In the genomic region with DNA sequence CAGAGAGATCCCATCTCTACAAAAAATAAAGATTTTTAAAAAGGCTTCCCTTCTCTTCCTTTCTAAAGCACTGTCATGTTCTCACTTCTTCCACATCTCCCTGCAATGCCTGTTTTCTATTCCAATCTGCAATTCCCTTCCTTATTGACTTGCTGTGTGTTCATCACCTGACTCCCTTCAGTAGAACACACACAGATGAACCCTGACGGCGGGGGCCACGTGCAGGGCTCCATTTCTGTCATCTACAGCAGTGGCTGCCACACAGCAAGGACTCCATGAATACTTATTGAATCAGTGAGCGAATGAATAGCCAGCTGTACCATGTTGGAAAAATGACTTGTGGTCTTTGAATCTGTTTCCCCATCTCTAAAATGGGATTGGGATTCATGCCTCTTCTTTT, we compare ENCODE assay signal across 22 cellular contexts. TPM values are rescaled to one million over a fixed set of nuclear protein-coding genes. Genes with fewer than 3 reads are reported as not detected.
DNase-seq lines count a peak whose midpoint lies in the region; ATAC-seq, FAIRE-seq and TF ChIP-seq lines count a peak whose summit lies in the region.
"Had no signal": no experiment of that assay in that cellular context is flagged by ENCODE, and none has a peak within 500 bp of the region (broad histone marks: within the 10 kb centered on the region; RNA-seq: fewer than 3 reads in every experiment).

No MANE protein-coding gene starts in this region.

- TF ChIP-seq CTCF in mammary epithelial cell (conservative IDR thresholded peaks at IDR 0.05 in 1 of 2, IDR thresholded peaks at IDR 0.05 in 1 of 2; ENCODE audit: extremely low read depth in 1 of 2, insufficient read depth in 1 of 2, low read depth in 1 of 2, low read length in 2 of 2) (no peak), A673 (conservative IDR thresholded peaks at IDR 0.05; ENCODE audit: low read depth, low read length) (no peak)

- no peak for DNase-seq in activated CD4-positive, alpha-beta T cell treated with anti-CD3 and anti-CD28 coated beads for 36 hours
- DNase-seq in activated CD4-positive, alpha-beta T cell treated with anti-CD3 and anti-CD28 coated beads for 4 hours: no peak
- DNase-seq in SK-MEL-5 (ENCODE audit: low read depth, low spot score): peak; percentile 49
- no peak for DNase-seq in mammary epithelial cell
- no peak for DNase-seq in natural killer cell treated with Interleukin-12 subunit alpha and Interleukin-12 subunit beta and Interleukin-15 and Interleukin-18, amount 100 ng/mL, for 72 hours (ENCODE audit: low spot score)
- DNase-seq in A673 (ENCODE audit: low spot score): no peak
- no peak for DNase-seq in GM19239 (ENCODE audit: insufficient read length, low spot score)
- DNase-seq: activated CD4-positive, alpha-beta T cell treated with anti-CD3 and anti-CD28 coated beads, Interleukin-2, amount 50 U/mL, for 48 hours; activated naive CD4-positive, alpha-beta T cell treated with anti-CD3 and anti-CD28 coated beads for 36 hours; brain microvascular endothelial cell; DND-41; HCEC 1CT; NCI-H82; nephron progenitor cell; PC-3; spleen had no signal

- H3K27ac Mint-ChIP-seq in activated CD4-positive, alpha-beta T cell treated with anti-CD3 and anti-CD28 coated beads for 36 hours: peak overlapping the region; percentile 39
- peak overlapping the region; percentile 87 to 95 for H3K27ac Mint-ChIP-seq in natural killer cell treated with Interleukin-12 subunit alpha and Interleukin-12 subunit beta and Interleukin-15 and Interleukin-18, amount 100 ng/mL, for 72 hours
- H3K27ac Mint-ChIP-seq: activated naive CD4-positive, alpha-beta T cell treated with anti-CD3 and anti-CD28 coated beads for 36 hours; nephron progenitor cell; type B pancreatic cell had no signal

- intact Hi-C loops in activated CD4-positive, alpha-beta T cell treated with anti-CD3 and anti-CD28 coated beads for 36 hours (cut with DNase I, micrococcal nuclease): no loop called here
- intact Hi-C loops in mammary epithelial cell (cut with micrococcal nuclease) (no loop called here), A673 (cut with micrococcal nuclease; ENCODE audit: unreplicated experiment) (no loop called here)

- no peak for FAIRE-seq in GM19239 (lab: Jason Lieb, UNC)
- FAIRE-seq: A204.1 had no signal

- H2AFZ ChIP-seq in mammary epithelial cell (ENCODE audit: low read depth, low read length): no peak overlapping the region

- H3K9me3 ChIP-seq in mammary epithelial cell (replicated peaks; ENCODE audit: insufficient read depth, low read length) (no peaks in the 10 kb centered on the region), A673 (ENCODE audit: low read depth, low read length, poor library complexity, severe bottlenecking) (no peaks in the 10 kb centered on the region)
- H3K9me3 ChIP-seq: prostate gland, spleen had no signal

- H3K27me3 ChIP-seq in mammary epithelial cell (ENCODE audit: insufficient read depth, low read length) (no peaks in the 10 kb centered on the region), A673 (replicated peaks; ENCODE audit: insufficient read depth, low read depth, low read length, poor library complexity) (no peaks in the 10 kb centered on the region)
- H3K27me3 ChIP-seq: brain microvascular endothelial cell, spleen had no signal

- BruUV-seq in mammary epithelial cell (replicated peaks; lab: Mats Ljungman, UMichigan): no TSS peak
- BruUV-seq in A673 (replicated peaks; lab: Mats Ljungman, UMichigan): no TSS peak

- H3K27me3 Mint-ChIP-seq in activated CD4-positive, alpha-beta T cell treated with anti-CD3 and anti-CD28 coated beads for 36 hours: no peaks in the 10 kb centered on the region
- H3K27me3 Mint-ChIP-seq in natural killer cell treated with Interleukin-12 subunit alpha and Interleukin-12 subunit beta and Interleukin-15 and Interleukin-18, amount 100 ng/mL, for 72 hours: no peaks in the 10 kb centered on the region

- in situ Hi-C loops in SK-MEL-5 (cut with HindIII; ENCODE audit: low pct_unique_long_range_greater_than_20kb, low sequenced_read_pairs) (no loop called here), mammary epithelial cell (cut with MboI; ENCODE audit: low sequenced_read_pairs in 2 of 2) (no loop called here)

- H4K20me1 ChIP-seq in mammary epithelial cell (ENCODE audit: insufficient read depth, low read length): no peaks in the 10 kb centered on the region

- no peak overlapping the region for H3K4me3 ChIP-seq in mammary epithelial cell (replicated peaks in 1 of 3; ENCODE audit: insufficient read depth in 1 of 3, low read depth in 2 of 3, low read length in 3 of 3)
- no peak overlapping the region for H3K4me3 ChIP-seq in A673 (ENCODE audit: low read depth, low read length, poor library complexity, severe bottlenecking)
- H3K4me3 ChIP-seq: prostate gland, SK-N-MC, spleen had no signal

- peaks cover 43% of the 10 kb centered on the region for H3K4me1 Mint-ChIP-seq in activated CD4-positive, alpha-beta T cell treated with anti-CD3 and anti-CD28 coated beads for 36 hours
- peaks cover 65 to 71% of the 10 kb centered on the region in 2 donors for H3K4me1 Mint-ChIP-seq in natural killer cell treated with Interleukin-12 subunit alpha and Interleukin-12 subunit beta and Interleukin-15 and Interleukin-18, amount 100 ng/mL, for 72 hours (ENCODE audit: low read depth in 2 of 2)

- H3K36me3 Mint-ChIP-seq in activated CD4-positive, alpha-beta T cell treated with anti-CD3 and anti-CD28 coated beads for 36 hours (ENCODE audit: low read depth): no peaks in the 10 kb centered on the region
- no peaks in the 10 kb centered on the region for H3K36me3 Mint-ChIP-seq in natural killer cell treated with Interleukin-12 subunit alpha and Interleukin-12 subunit beta and Interleukin-15 and Interleukin-18, amount 100 ng/mL, for 72 hours
- H3K36me3 Mint-ChIP-seq: type B pancreatic cell had no signal

- H3K4me2 ChIP-seq in mammary epithelial cell (ENCODE audit: insufficient read depth, low read depth, low read length): no peak overlapping the region

- ATAC-seq in activated CD4-positive, alpha-beta T cell treated with anti-CD3 and anti-CD28 coated beads for 36 hours: no peak
- ATAC-seq in natural killer cell treated with Interleukin-12 subunit alpha and Interleukin-12 subunit beta and Interleukin-15 and Interleukin-18, amount 100 ng/mL, for 72 hours: no peak
- ATAC-seq in HG02884 (IDR thresholded peaks at IDR 0.05; ENCODE audit: unreplicated experiment): no peak
- ATAC-seq: PC-3 had no signal

- H3K4me1 ChIP-seq in mammary epithelial cell (ENCODE audit: insufficient read depth, low read length): peaks cover 19% of the 10 kb centered on the region
- H3K4me1 ChIP-seq in A673 (ENCODE audit: insufficient read depth, low read length, poor library complexity, severe bottlenecking): no peaks in the 10 kb centered on the region
- H3K4me1 ChIP-seq: prostate gland had no signal

- H3K4me3 Mint-ChIP-seq in activated CD4-positive, alpha-beta T cell treated with anti-CD3 and anti-CD28 coated beads for 36 hours: no peak overlapping the region
- H3K4me3 Mint-ChIP-seq in natural killer cell treated with Interleukin-12 subunit alpha and Interleukin-12 subunit beta and Interleukin-15 and Interleukin-18, amount 100 ng/mL, for 72 hours: peak overlapping the region; percentile 20
- H3K4me3 Mint-ChIP-seq: activated naive CD4-positive, alpha-beta T cell treated with anti-CD3 and anti-CD28 coated beads for 36 hours; nephron progenitor cell; type B pancreatic cell had no signal

- WGBS in mammary epithelial cell (ENCODE audit: low coverage, missing lambda C conversion rate): 89% methylated on average over 3 of the region's 4 CpGs

- no peaks in the 10 kb centered on the region for H3K79me2 ChIP-seq in mammary epithelial cell (ENCODE audit: insufficient read depth, low read length)

- H3K9ac ChIP-seq in mammary epithelial cell (ENCODE audit: insufficient read depth, low read length): no peak overlapping the region

- H3K9me3 Mint-ChIP-seq in activated CD4-positive, alpha-beta T cell treated with anti-CD3 and anti-CD28 coated beads for 36 hours (ENCODE audit: low read depth): no peaks in the 10 kb centered on the region
- H3K9me3 Mint-ChIP-seq in natural killer cell treated with Interleukin-12 subunit alpha and Interleukin-12 subunit beta and Interleukin-15 and Interleukin-18, amount 100 ng/mL, for 72 hours: no peaks in the 10 kb centered on the region
- H3K9me3 Mint-ChIP-seq: activated naive CD4-positive, alpha-beta T cell treated with anti-CD3 and anti-CD28 coated beads for 36 hours; nephron progenitor cell; type B pancreatic cell had no signal

- H3K36me3 ChIP-seq in mammary epithelial cell (ENCODE audit: insufficient read depth, low read length): no peaks in the 10 kb centered on the region
- H3K36me3 ChIP-seq in A673 (ENCODE audit: insufficient read depth, low read length, poor library complexity, severe bottlenecking): no peaks in the 10 kb centered on the region
- H3K36me3 ChIP-seq: brain microvascular endothelial cell, prostate gland, spleen had no signal

- dilution Hi-C loops in mammary epithelial cell (cut with HindIII; ENCODE audit: low sequenced_read_pairs): no loop called here

- POLR2A ChIA-PET in activated CD4-positive, alpha-beta T cell treated with anti-CD3 and anti-CD28 coated beads for 36 hours (lab: Charles Lee): interaction anchor here (1.0 kb wide), 1 partner anchor 17 kb away, joined by 6 read pairs; no protein-coding TSS in a partner anchor
- POLR2A ChIA-PET in A673 (lab: Charles Lee; ENCODE audit: low non-redundant PET): interaction anchor here (0.7 kb wide), 1 partner anchor 1077 kb away, joined by 7 read pairs; no protein-coding TSS in a partner anchor

- CTCF ChIA-PET in activated CD4-positive, alpha-beta T cell treated with anti-CD3 and anti-CD28 coated beads for 36 hours (lab: Charles Lee): interaction anchor here (1.2 kb wide), 1 partner anchor 25 kb away, joined by 4 read pairs; no protein-coding TSS in a partner anchor
- CTCF ChIA-PET in mammary epithelial cell (lab: Charles Lee; ENCODE audit: low non-redundant PET): no interaction called here
- CTCF ChIA-PET in A673 (lab: Charles Lee): no interaction called here

- H3K27ac ChIP-seq in mammary epithelial cell (ENCODE audit: insufficient read depth, low read depth, low read length) (peak overlapping the region; percentile 48), A673 (ENCODE audit: low read depth, low read length, poor library complexity, severe bottlenecking) (no peak overlapping the region)
- H3K27ac ChIP-seq: brain microvascular endothelial cell, C4-2B, prostate gland, SK-N-MC, spleen had no signal

RNA-seq across cellular contexts. Expression of gene BHLHE40, which starts 26.1 kb away (rescaled TPM):
- total RNA-seq in activated CD4-positive, alpha-beta T cell treated with anti-CD3 and anti-CD28 coated beads for 36 hours: 100 to 1,000 TPM; 258 to 273 TPM
- total RNA-seq in SK-MEL-5 (2014; rRNA removed; shearing (Covaris generic)): 61.3 and 81.0 TPM in 2 replicates
- 114 and 135 TPM in 2 replicates for polyA plus RNA-seq in SK-MEL-5 (2015; cell fraction: cytosol; rRNA removed)
- 98.2 and 128 TPM in 2 replicates for polyA plus RNA-seq in SK-MEL-5 (2015; cell fraction: nucleus; rRNA removed)
- total RNA-seq in mammary epithelial cell (10 to 100 TPM; 61.7 to 78.7 TPM), A673 (2021) (3.0 and 3.5 TPM in 2 replicates)
- 40.8 TPM for polyA plus RNA-seq in mammary epithelial cell
- 105 TPM for polyA minus RNA-seq in mammary epithelial cell
- total RNA-seq in natural killer cell treated with Interleukin-12 subunit alpha and Interleukin-12 subunit beta and Interleukin-15 and Interleukin-18, amount 100 ng/mL, for 72 hours: 100 to 1,000 TPM; 579 to 941 TPM

Comparison
In these comparisons a context has a peak if more than half of its experiments do, and no peak if none do; other contexts are left out.
1. RNA of gene BHLHE40, which starts 26.1 kb away (total RNA-seq): 579 to 941 TPM in natural killer cell treated with Interleukin-12 subunit alpha and Interleukin-12 subunit beta and Interleukin-15 and Interleukin-18, amount 100 ng/mL, for 72 hours, 258 to 273 TPM in activated CD4-positive, alpha-beta T cell treated with anti-CD3 and anti-CD28 coated beads for 36 hours, 61.7 to 78.7 TPM in mammary epithelial cell and 61.3 to 81.0 TPM in SK-MEL-5; 3.0 to 3.5 TPM in A673; every median in the first group is over 10 times any median in the second.